ENCODE assay signal across 1 cellular context in the genomic region with DNA sequence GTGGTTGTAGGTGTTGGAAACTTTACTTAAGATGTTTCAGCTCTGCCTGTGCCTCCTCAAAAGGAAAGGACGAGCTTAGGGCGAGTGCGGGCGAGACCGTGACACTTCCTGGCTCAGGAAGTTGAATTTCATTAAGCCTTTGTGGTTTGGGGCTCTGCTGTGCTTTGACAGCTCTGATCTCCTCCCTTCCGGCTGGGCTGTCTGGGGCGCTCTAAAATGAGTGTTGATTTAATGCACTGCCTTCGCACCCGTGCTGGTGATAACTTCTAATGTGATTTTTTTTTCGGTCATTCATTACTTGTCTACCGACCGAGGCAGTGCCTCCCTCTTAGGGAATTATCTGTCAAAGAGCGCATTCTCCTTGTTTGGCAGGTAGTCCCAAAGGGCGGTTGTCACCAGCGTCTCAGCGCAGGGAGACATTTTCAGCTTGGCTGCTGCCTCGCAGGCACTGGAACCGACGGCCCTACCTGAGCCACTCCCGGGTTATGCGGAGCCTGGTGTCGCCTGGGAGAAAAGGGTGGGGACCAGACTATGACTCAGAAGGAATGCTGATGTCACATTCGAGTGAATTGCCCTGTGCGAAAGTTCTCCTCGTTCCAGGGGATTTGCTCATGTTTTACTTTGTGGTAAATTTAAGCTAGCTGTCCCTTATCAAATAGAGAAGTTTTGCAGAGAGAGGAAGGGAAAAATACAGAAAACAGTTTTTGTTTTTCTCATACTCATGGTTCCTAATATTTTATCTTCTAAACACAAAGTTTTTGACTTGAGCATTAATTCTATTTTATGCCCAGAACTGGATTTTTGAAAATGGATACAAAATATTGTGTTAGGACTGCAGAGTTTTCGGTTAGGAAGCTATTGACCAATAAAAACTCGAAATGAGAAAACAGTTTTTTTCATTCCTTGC.
A peak's percentile ranks its signal among the peaks of the same experiment; 100 is the strongest.
TF ChIP-seq lines count a peak whose summit lies in the region.

No MANE protein-coding gene starts in this region.

TF ChIP-seq in K562, 482 proteins besides CTCF, POLR2A, EP300 and RAD21 (continued from another document and continues in another):
- TF ChIP-seq SMAD3 (CRISPR knock-in tag; conservative IDR thresholded peaks at IDR 0.05) = no peak
- no peak for TF ChIP-seq YBX1 (IDR thresholded peaks at IDR 0.05)
- no peak for TF ChIP-seq ZNF76 (CRISPR knock-in tag; IDR thresholded peaks at IDR 0.05; ENCODE audit: borderline replicate concordance)
- TF ChIP-seq, protein P1, sequence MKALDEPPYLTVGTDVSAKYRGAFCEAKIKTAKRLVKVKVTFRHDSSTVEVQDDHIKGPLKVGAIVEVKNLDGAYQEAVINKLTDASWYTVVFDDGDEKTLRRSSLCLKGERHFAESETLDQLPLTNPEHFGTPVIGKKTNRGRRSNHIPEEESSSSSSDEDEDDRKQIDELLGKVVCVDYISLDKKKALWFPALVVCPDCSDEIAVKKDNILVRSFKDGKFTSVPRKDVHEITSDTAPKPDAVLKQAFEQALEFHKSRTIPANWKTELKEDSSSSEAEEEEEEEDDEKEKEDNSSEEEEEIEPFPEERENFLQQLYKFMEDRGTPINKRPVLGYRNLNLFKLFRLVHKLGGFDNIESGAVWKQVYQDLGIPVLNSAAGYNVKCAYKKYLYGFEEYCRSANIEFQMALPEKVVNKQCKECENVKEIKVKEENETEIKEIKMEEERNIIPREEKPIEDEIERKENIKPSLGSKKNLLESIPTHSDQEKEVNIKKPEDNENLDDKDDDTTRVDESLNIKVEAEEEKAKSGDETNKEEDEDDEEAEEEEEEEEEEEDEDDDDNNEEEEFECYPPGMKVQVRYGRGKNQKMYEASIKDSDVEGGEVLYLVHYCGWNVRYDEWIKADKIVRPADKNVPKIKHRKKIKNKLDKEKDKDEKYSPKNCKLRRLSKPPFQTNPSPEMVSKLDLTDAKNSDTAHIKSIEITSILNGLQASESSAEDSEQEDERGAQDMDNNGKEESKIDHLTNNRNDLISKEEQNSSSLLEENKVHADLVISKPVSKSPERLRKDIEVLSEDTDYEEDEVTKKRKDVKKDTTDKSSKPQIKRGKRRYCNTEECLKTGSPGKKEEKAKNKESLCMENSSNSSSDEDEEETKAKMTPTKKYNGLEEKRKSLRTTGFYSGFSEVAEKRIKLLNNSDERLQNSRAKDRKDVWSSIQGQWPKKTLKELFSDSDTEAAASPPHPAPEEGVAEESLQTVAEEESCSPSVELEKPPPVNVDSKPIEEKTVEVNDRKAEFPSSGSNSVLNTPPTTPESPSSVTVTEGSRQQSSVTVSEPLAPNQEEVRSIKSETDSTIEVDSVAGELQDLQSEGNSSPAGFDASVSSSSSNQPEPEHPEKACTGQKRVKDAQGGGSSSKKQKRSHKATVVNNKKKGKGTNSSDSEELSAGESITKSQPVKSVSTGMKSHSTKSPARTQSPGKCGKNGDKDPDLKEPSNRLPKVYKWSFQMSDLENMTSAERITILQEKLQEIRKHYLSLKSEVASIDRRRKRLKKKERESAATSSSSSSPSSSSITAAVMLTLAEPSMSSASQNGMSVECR (CRISPR knock-in tag; IDR thresholded peaks at IDR 0.05) = peak; percentile 84
- TF ChIP-seq SOX6 (IDR thresholded peaks at IDR 0.05) = peak; percentile 65; the same call in 1 of the 2 replicates
- no peak for TF ChIP-seq RBM17 (IDR thresholded peaks at IDR 0.05; ENCODE audit: borderline replicate concordance, low read depth, low read length)
- TF ChIP-seq, protein P2, sequence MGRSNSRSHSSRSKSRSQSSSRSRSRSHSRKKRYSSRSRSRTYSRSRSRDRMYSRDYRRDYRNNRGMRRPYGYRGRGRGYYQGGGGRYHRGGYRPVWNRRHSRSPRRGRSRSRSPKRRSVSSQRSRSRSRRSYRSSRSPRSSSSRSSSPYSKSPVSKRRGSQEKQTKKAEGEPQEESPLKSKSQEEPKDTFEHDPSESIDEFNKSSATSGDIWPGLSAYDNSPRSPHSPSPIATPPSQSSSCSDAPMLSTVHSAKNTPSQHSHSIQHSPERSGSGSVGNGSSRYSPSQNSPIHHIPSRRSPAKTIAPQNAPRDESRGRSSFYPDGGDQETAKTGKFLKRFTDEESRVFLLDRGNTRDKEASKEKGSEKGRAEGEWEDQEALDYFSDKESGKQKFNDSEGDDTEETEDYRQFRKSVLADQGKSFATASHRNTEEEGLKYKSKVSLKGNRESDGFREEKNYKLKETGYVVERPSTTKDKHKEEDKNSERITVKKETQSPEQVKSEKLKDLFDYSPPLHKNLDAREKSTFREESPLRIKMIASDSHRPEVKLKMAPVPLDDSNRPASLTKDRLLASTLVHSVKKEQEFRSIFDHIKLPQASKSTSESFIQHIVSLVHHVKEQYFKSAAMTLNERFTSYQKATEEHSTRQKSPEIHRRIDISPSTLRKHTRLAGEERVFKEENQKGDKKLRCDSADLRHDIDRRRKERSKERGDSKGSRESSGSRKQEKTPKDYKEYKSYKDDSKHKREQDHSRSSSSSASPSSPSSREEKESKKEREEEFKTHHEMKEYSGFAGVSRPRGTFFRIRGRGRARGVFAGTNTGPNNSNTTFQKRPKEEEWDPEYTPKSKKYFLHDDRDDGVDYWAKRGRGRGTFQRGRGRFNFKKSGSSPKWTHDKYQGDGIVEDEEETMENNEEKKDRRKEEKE (IDR thresholded peaks at IDR 0.05; ENCODE audit: borderline replicate concordance in 1 of 2, control insufficient read depth in 1 of 2, low read depth in 2 of 2, low read length in 1 of 2) = no peak
- no peak for TF ChIP-seq ZZZ3 (IDR thresholded peaks at IDR 0.05)
- TF ChIP-seq, protein P3, sequence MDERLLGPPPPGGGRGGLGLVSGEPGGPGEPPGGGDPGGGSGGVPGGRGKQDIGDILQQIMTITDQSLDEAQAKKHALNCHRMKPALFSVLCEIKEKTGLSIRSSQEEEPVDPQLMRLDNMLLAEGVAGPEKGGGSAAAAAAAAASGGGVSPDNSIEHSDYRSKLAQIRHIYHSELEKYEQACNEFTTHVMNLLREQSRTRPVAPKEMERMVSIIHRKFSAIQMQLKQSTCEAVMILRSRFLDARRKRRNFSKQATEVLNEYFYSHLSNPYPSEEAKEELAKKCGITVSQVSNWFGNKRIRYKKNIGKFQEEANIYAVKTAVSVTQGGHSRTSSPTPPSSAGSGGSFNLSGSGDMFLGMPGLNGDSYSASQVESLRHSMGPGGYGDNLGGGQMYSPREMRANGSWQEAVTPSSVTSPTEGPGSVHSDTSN (CRISPR knock-in tag; IDR thresholded peaks at IDR 0.05; ENCODE audit: low read depth) = no peak
- TF ChIP-seq, protein P3 (tag; conservative IDR thresholded peaks at IDR 0.05; ENCODE audit: low read depth) = peak; percentile 84; the same call in 1 of the 2 replicates
- peak; percentile 79 for TF ChIP-seq MYC (IDR thresholded peaks at IDR 0.05; ENCODE audit: low read depth, low read length)
- peak; percentile 67; the same call in 1 of the 2 replicates for TF ChIP-seq MYC (CRISPR knock-in tag; IDR thresholded peaks at IDR 0.05; ENCODE audit: borderline replicate concordance, low read depth)
- TF ChIP-seq, protein P4, sequence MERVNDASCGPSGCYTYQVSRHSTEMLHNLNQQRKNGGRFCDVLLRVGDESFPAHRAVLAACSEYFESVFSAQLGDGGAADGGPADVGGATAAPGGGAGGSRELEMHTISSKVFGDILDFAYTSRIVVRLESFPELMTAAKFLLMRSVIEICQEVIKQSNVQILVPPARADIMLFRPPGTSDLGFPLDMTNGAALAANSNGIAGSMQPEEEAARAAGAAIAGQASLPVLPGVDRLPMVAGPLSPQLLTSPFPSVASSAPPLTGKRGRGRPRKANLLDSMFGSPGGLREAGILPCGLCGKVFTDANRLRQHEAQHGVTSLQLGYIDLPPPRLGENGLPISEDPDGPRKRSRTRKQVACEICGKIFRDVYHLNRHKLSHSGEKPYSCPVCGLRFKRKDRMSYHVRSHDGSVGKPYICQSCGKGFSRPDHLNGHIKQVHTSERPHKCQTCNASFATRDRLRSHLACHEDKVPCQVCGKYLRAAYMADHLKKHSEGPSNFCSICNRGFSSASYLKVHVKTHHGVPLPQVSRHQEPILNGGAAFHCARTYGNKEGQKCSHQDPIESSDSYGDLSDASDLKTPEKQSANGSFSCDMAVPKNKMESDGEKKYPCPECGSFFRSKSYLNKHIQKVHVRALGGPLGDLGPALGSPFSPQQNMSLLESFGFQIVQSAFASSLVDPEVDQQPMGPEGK (CRISPR knock-in tag; IDR thresholded peaks at IDR 0.05; ENCODE audit: borderline replicate concordance) = no peak
- peak; percentile 35; the same call in 1 of the 2 replicates for TF ChIP-seq NCOA1 (IDR thresholded peaks at IDR 0.05; ENCODE audit: low read depth)
- TF ChIP-seq TBP (optimal IDR thresholded peaks at IDR 0.05; ENCODE audit: low read depth, low read length) = peak; percentile 71
- peak; percentile 44 for TF ChIP-seq TCF3 (CRISPR knock-in tag; IDR thresholded peaks at IDR 0.05)
- TF ChIP-seq CREM (IDR thresholded peaks at IDR 0.05; ENCODE audit: low read depth) = peak; percentile 91
- no peak for TF ChIP-seq HNRNPK (IDR thresholded peaks at IDR 0.05; ENCODE audit: low read depth, low read length, poor library complexity, severe bottlenecking)
- peak; percentile 80 for TF ChIP-seq CREB1 (IDR thresholded peaks at IDR 0.05)
- TF ChIP-seq CREB1 (CRISPR knock-in tag; IDR thresholded peaks at IDR 0.05) = peak; percentile 46; the same call in 1 of the 2 replicates
- 0 out of 2 replicates have a peak, but pooled peaks have one; percentile 82 for TF ChIP-seq KLF6 (CRISPR knock-in tag; IDR thresholded peaks at IDR 0.05; ENCODE audit: borderline replicate concordance)
- TF ChIP-seq, protein P5, sequence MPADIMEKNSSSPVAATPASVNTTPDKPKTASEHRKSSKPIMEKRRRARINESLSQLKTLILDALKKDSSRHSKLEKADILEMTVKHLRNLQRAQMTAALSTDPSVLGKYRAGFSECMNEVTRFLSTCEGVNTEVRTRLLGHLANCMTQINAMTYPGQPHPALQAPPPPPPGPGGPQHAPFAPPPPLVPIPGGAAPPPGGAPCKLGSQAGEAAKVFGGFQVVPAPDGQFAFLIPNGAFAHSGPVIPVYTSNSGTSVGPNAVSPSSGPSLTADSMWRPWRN (IDR thresholded peaks at IDR 0.05; ENCODE audit: low read depth) = 0 out of 2 replicates have a peak, but pooled peaks have one; percentile 13
- no peak for TF ChIP-seq ZFP30 (CRISPR knock-in tag; IDR thresholded peaks at IDR 0.05; ENCODE audit: borderline replicate concordance)
- TF ChIP-seq, protein P6, sequence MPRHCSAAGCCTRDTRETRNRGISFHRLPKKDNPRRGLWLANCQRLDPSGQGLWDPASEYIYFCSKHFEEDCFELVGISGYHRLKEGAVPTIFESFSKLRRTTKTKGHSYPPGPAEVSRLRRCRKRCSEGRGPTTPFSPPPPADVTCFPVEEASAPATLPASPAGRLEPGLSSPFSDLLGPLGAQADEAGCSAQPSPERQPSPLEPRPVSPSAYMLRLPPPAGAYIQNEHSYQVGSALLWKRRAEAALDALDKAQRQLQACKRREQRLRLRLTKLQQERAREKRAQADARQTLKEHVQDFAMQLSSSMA (CRISPR knock-in tag; IDR thresholded peaks at IDR 0.05) = no peak
- TF ChIP-seq, protein P7, sequence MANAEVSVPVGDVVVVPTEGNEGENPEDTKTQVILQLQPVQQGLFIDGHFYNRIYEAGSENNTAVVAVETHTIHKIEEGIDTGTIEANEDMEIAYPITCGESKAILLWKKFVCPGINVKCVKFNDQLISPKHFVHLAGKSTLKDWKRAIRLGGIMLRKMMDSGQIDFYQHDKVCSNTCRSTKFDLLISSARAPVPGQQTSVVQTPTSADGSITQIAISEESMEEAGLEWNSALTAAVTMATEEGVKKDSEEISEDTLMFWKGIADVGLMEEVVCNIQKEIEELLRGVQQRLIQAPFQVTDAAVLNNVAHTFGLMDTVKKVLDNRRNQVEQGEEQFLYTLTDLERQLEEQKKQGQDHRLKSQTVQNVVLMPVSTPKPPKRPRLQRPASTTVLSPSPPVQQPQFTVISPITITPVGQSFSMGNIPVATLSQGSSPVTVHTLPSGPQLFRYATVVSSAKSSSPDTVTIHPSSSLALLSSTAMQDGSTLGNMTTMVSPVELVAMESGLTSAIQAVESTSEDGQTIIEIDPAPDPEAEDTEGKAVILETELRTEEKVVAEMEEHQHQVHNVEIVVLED (CRISPR knock-in tag; IDR thresholded peaks at IDR 0.05) = no peak
- peak; percentile 74 for TF ChIP-seq ARID1B (IDR thresholded peaks at IDR 0.05)
- TF ChIP-seq, protein P8, sequence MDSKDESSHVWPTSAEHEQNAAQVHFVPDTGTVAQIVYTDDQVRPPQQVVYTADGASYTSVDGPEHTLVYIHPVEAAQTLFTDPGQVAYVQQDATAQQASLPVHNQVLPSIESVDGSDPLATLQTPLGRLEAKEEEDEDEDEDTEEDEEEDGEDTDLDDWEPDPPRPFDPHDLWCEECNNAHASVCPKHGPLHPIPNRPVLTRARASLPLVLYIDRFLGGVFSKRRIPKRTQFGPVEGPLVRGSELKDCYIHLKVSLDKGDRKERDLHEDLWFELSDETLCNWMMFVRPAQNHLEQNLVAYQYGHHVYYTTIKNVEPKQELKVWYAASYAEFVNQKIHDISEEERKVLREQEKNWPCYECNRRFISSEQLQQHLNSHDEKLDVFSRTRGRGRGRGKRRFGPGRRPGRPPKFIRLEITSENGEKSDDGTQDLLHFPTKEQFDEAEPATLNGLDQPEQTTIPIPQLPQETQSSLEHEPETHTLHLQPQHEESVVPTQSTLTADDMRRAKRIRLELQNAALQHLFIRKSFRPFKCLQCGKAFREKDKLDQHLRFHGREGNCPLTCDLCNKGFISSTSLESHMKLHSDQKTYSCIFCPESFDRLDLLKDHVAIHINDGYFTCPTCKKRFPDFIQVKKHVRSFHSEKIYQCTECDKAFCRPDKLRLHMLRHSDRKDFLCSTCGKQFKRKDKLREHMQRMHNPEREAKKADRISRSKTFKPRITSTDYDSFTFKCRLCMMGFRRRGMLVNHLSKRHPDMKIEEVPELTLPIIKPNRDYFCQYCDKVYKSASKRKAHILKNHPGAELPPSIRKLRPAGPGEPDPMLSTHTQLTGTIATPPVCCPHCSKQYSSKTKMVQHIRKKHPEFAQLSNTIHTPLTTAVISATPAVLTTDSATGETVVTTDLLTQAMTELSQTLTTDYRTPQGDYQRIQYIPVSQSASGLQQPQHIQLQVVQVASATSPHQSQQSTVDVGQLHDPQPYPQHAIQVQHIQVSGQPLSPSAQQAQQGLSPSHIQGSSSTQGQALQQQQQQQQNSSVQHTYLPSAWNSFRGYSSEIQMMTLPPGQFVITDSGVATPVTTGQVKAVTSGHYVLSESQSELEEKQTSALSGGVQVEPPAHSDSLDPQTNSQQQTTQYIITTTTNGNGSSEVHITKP (IDR thresholded peaks at IDR 0.05; ENCODE audit: partially characterized antibody) = peak; percentile 46
- TF ChIP-seq HNRNPH1 (optimal IDR thresholded peaks at IDR 0.05; ENCODE audit: low read depth, low read length) = no peak
- TF ChIP-seq DPF2 (IDR thresholded peaks at IDR 0.05) = peak; percentile 89
- TF ChIP-seq PHF8 (IDR thresholded peaks at IDR 0.05; ENCODE audit: borderline replicate concordance, low read length) = peak; percentile 12; the same call in 1 of the 2 replicates
- no peak for TF ChIP-seq RBBP5 (IDR thresholded peaks at IDR 0.05; ENCODE audit: borderline replicate concordance, insufficient read depth, low read length, poor library complexity, severe bottlenecking)
